1 cellular context compared by ENCODE assay signal in the genomic region with DNA sequence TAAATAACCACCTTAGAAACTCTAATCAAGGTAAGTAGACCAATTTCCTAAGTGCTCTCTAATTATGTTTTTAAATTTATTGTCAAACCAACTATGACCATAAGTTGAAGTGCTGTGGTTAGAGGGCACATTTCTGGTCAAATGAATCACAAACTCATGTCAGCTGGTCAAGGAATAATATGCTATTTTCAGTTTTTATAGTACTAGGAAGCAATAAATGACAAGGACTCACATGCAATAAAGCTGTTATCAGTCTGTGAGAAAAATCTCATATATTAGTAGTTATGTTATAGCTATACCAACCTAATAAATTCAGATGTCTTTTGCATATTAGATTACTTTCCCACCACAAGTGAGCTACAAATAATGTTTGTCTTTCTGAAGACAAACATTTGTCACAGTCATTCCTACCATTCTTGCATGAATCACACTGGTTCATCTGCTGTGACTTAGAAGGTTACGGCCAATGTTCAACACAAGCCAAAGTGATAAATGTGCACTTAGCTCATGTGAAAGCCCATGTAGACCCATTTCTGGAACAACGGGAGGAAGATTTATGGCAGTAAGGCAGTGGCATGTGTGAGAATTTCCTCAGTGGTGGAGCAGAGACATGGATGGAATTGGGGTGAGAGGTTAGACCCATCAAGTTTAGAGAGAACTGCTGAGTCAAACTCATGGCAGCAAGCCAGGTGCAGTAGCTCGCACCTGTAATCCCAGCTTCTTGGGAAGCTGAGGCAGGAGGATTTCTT.
TF ChIP-seq lines count a peak whose summit lies in the region.

No MANE protein-coding gene starts in this region.

TF ChIP-seq in K562, 482 proteins besides CTCF, POLR2A, EP300 and RAD21 (continued from another document):
- no peak for TF ChIP-seq HDGF (IDR thresholded peaks at IDR 0.05)
